ENCODE assay signal across 1 cellular context in genomic region chr16:3645504-3646347, GRCh38.
TF ChIP-seq lines count a peak whose summit lies in the region.

No MANE protein-coding gene starts in this region.

TF ChIP-seq in IMR-90, 13 proteins besides CTCF, POLR2A, EP300 and RAD21:
- TF ChIP-seq USF2 (IDR thresholded peaks at IDR 0.05; ENCODE audit: low read depth, low read length) (no peak), BHLHE40 (IDR thresholded peaks at IDR 0.05; ENCODE audit: low read depth, low read length) (no peak), NFE2L2 (IDR thresholded peaks at IDR 0.05; ENCODE audit: low read depth, low read length) (peak; percentile 63; the same call in 1 of the 2 replicates), SMC3 (IDR thresholded peaks at IDR 0.05; ENCODE audit: low read depth, low read length) (no peak), MAZ (IDR thresholded peaks at IDR 0.05; ENCODE audit: borderline replicate concordance, low read depth, low read length) (no peak), ELK1 (IDR thresholded peaks at IDR 0.05; ENCODE audit: borderline replicate concordance, low read depth, low read length) (no peak), RCOR1 (IDR thresholded peaks at IDR 0.05; ENCODE audit: insufficient replicate concordance, low read length) (no peak), CHD1 (IDR thresholded peaks at IDR 0.05; ENCODE audit: low read depth, low read length) (no peak), MAFK (IDR thresholded peaks at IDR 0.05; ENCODE audit: low read depth, low read length) (no peak), CEBPB (IDR thresholded peaks at IDR 0.05; ENCODE audit: low read depth, low read length) (peak; percentile 78), FOS (IDR thresholded peaks at IDR 0.05; ENCODE audit: low read depth, low read length) (no peak), MXI1 (IDR thresholded peaks at IDR 0.05; ENCODE audit: borderline replicate concordance, low read depth, low read length) (peak; percentile 92; the same call in 1 of the 2 replicates), RFX5 (IDR thresholded peaks at IDR 0.05; ENCODE audit: low read depth, low read length) (no peak)
